Comparison of ENCODE assay signal across 8 cellular contexts in the genomic region with DNA sequence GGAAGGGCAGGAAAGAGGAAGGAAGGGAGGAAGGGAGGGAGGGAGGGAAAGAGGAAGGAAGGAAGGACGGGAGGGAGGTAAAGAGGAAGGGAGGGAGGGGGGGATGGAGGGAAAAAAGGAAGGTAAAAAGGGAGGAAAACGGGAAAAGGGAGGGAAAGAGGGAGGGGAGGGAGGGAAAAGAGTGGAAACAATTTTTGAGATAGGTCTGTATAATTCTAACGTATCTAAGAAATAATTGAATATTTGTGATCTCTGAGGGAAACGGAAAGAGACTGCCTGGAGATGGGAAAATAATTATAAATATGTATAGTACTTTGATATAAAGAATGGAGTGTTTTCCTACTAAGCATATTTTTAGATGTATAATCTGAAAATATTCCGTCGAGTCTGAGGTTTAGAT.
"Had no signal": no experiment of that assay in that cellular context is flagged by ENCODE, and none has a peak within 500 bp of the region (broad histone marks: within the 10 kb centered on the region; RNA-seq: fewer than 3 reads in every experiment).

No MANE protein-coding gene starts in this region.

- DNase-seq: GDM1, GF-D8 had no signal

- H3K4me3 ChIP-seq: GM12878 had no signal

- ATAC-seq: GM12878 had no signal

- FAIRE-seq: G401.6, GM12878, GM12891, GM12892, GM18507, GM19239 had no signal
